8 cellular contexts compared by ENCODE assay signal in genomic region chr20:64327353-64328029, GRCh38.
DNase-seq lines count a peak whose midpoint lies in the region; ATAC-seq, FAIRE-seq and TF ChIP-seq lines count a peak whose summit lies in the region.
"Not testable (repeated sequence)": the region's sequence is repeated elsewhere in the genome, so short reads cannot be mapped to it uniquely, and the experiment has no call there.

No MANE protein-coding gene starts in this region.

- FAIRE-seq in bronchial epithelial cell (lab: Jason Lieb, UNC): not testable (repeated sequence)

- not testable (repeated sequence) for H3F3A ChIP-seq in smooth muscle cell (ENCODE audit: low read depth)

- intact Hi-C loops in CD8-positive, alpha-beta T cell (cut with DNase I, micrococcal nuclease); activated B cell treated with CpG ODN at 0.5 μM for 24 hours (cut with micrococcal nuclease); heart left ventricle (cut with DNase I): not testable (repeated sequence)

- not testable (repeated sequence) for H2BK20ac ChIP-seq in H9 (ENCODE audit: low read depth, low read length, poor library complexity, severe bottlenecking)

- H3K23ac ChIP-seq in H9 (ENCODE audit: insufficient read length, low read depth, low read length); mesenchymal stem cell (ENCODE audit: low read length in 2 of 2): not testable (repeated sequence)

- not testable (repeated sequence) for H3K23me2 ChIP-seq in H9 (ENCODE audit: insufficient read length, low read depth, low read length, poor library complexity, severe bottlenecking)

- H3K4me1 Mint-ChIP-seq in CD8-positive, alpha-beta T cell (ENCODE audit: low read depth); H9; activated B cell treated with CpG ODN at 0.5 μM for 24 hours: not testable (repeated sequence)

- not testable (repeated sequence) for H3K79me1 ChIP-seq in H9 (ENCODE audit: insufficient read depth, low read depth, low read length, poor library complexity, severe bottlenecking); mesenchymal stem cell (replicated peaks; ENCODE audit: low read length, poor library complexity, severe bottlenecking)

- not testable (repeated sequence) for H2BK120ac ChIP-seq in H9 (ENCODE audit: low read depth, low read length, poor library complexity, severe bottlenecking); mesenchymal stem cell (ENCODE audit: low read depth, low read length)

- not testable (repeated sequence) for H3K4me3 Mint-ChIP-seq in CD8-positive, alpha-beta T cell; activated B cell treated with CpG ODN at 0.5 μM for 24 hours
- peak overlapping the region in 1 of 2 experiments; percentile 62; a peak in 2 of 5 replicates for H3K4me3 Mint-ChIP-seq in H9

- H4K5ac ChIP-seq in H9 (ENCODE audit: insufficient read length, low read depth, low read length): not testable (repeated sequence)

- CTCF ChIA-PET in CD8-positive, alpha-beta T cell (lab: Charles Lee); activated B cell treated with CpG ODN at 0.5 μM for 24 hours (lab: Charles Lee): not testable (repeated sequence)

- not testable (repeated sequence) for H3K9me3 Mint-ChIP-seq in CD8-positive, alpha-beta T cell; H9; activated B cell treated with CpG ODN at 0.5 μM for 24 hours

- H3K4ac ChIP-seq in H9 (ENCODE audit: low read depth, low read length); mesenchymal stem cell (ENCODE audit: low read depth in 1 of 2, low read length in 2 of 2): not testable (repeated sequence)

- H3K27me3 Mint-ChIP-seq in CD8-positive, alpha-beta T cell (ENCODE audit: low read depth): peaks cover 54% of the 10 kb centered on the region
- H3K27me3 Mint-ChIP-seq in H9 (ENCODE audit: low read depth) (peaks cover 67% of the 10 kb centered on the region), activated B cell treated with CpG ODN at 0.5 μM for 24 hours (peaks cover 42% of the 10 kb centered on the region)

- TF ChIP-seq CTCF in CD8-positive, alpha-beta T cell (IDR thresholded peaks at IDR 0.05); H9 (conservative IDR thresholded peaks at IDR 0.05); activated B cell treated with CpG ODN at 0.5 μM for 24 hours (IDR thresholded peaks at IDR 0.05); bronchial epithelial cell (IDR thresholded peaks at IDR 0.05; ENCODE audit: insufficient read depth, low read length, severe bottlenecking); heart left ventricle (IDR thresholded peaks at IDR 0.05); smooth muscle cell (IDR thresholded peaks at IDR 0.05; ENCODE audit: borderline replicate concordance, insufficient read depth, poor library complexity, severe bottlenecking): not testable (repeated sequence)

- not testable (repeated sequence) for H2BK5ac ChIP-seq in H9 (ENCODE audit: insufficient read length, low read length); mesenchymal stem cell (ENCODE audit: low read depth, low read length, poor library complexity, severe bottlenecking)

- not testable (repeated sequence) for H3K18ac ChIP-seq in H9 (ENCODE audit: insufficient read length, low read depth, low read length); mesenchymal stem cell (ENCODE audit: low read depth in 1 of 2, low read length in 2 of 2)

- H3K4me1 ChIP-seq in CD8-positive, alpha-beta T cell (ENCODE audit: insufficient read depth, low read length); H9 (ENCODE audit: insufficient read depth, low read length); heart left ventricle; mesenchymal stem cell (ENCODE audit: control insufficient read depth, insufficient read depth, low read depth, low read length); smooth muscle cell (ENCODE audit: low read depth): not testable (repeated sequence)

- POLR2A ChIA-PET in CD8-positive, alpha-beta T cell (lab: Charles Lee); activated B cell treated with CpG ODN at 0.5 μM for 24 hours (lab: Charles Lee): not testable (repeated sequence)

- not testable (repeated sequence) for H3K27me3 ChIP-seq in CD8-positive, alpha-beta T cell (ENCODE audit: insufficient read depth, low read length); H9 (ENCODE audit: insufficient read depth, low read length); bronchial epithelial cell (ENCODE audit: control insufficient read depth, insufficient read depth, low read length); heart left ventricle; mesenchymal stem cell (ENCODE audit: control insufficient read depth in 1 of 2, insufficient read depth in 1 of 2, low read length in 2 of 2); smooth muscle cell (ENCODE audit: low read depth)

- no CpG with 5 or more reads among the region's 60 CpGs for WGBS in H9 (ENCODE audit: extremely low coverage, insufficient read length, low lambda C conversion rate)
- 3 to 100% (median 11%) methylated on average over 1 to 42 of the region's 60 CpGs for WGBS in heart left ventricle, 4 donors
- whole genome bisulfite sequencing in mesenchymal stem cell: no CpG with 5 or more reads among the region's 60 CpGs
- 8% methylated on average over 31 of the region's 60 CpGs for WGBS in smooth muscle cell (ENCODE audit: low lambda C conversion rate)

- not testable (repeated sequence) for H3K27ac ChIP-seq in CD8-positive, alpha-beta T cell (ENCODE audit: low read depth, low read length); H9 (ENCODE audit: insufficient read length, low read depth, low read length); heart left ventricle; mesenchymal stem cell (ENCODE audit: low read length, poor library complexity, severe bottlenecking); smooth muscle cell (ENCODE audit: low read depth)

- H3K36me3 ChIP-seq in CD8-positive, alpha-beta T cell (ENCODE audit: insufficient read depth, low read length); bronchial epithelial cell (ENCODE audit: control insufficient read depth, insufficient read depth, low read length); heart left ventricle; mesenchymal stem cell (ENCODE audit: control insufficient read depth in 1 of 2, insufficient read depth in 2 of 2, low read depth in 1 of 2, low read length in 2 of 2); smooth muscle cell (ENCODE audit: low read depth): not testable (repeated sequence)

- not testable (repeated sequence) for H3K4me2 ChIP-seq in H9 (ENCODE audit: insufficient read depth, insufficient read length, low read length)
- H3K4me2 ChIP-seq in mesenchymal stem cell (ENCODE audit: low read length, poor library complexity, severe bottlenecking) (peak overlapping the region; percentile 39), smooth muscle cell (peak overlapping the region; percentile 89)

- peak in 1 of 7 experiments; percentile 26 for DNase-seq in CD8-positive, alpha-beta T cell
- peak; percentile 71 for DNase-seq in H9
- DNase-seq in NCI-H146 (lab: John Stamatoyannopoulos, UW): peak; percentile 76
- not testable (repeated sequence) for DNase-seq in activated B cell treated with CpG ODN at 0.5 μM for 24 hours; smooth muscle cell (lab: John Stamatoyannopoulos, UW; ENCODE audit: unreplicated experiment)
- DNase-seq in bronchial epithelial cell (ENCODE audit: low read depth): peak; percentile 10
- DNase-seq in heart left ventricle: peak in 1 of 5 donors; percentile 42
- DNase-seq in mesenchymal stem cell: peak; percentile 25

- not testable (repeated sequence) for H3K4me3 ChIP-seq in CD8-positive, alpha-beta T cell (ENCODE audit: low read depth, low read length); bronchial epithelial cell (ENCODE audit: low read depth, low read length); mesenchymal stem cell (ENCODE audit: insufficient read depth in 1 of 2, low read depth in 1 of 2, low read length in 2 of 2)
- peak overlapping the region in 1 of 12 donors; percentile 2 for H3K4me3 ChIP-seq in heart left ventricle
- peak overlapping the region; percentile 45 for H3K4me3 ChIP-seq in smooth muscle cell

- not testable (repeated sequence) for TF ChIP-seq POLR2A in heart left ventricle (IDR thresholded peaks at IDR 0.05)

- H3K9ac ChIP-seq in H9 (ENCODE audit: extremely low read depth, insufficient read length, low read length); mesenchymal stem cell (ENCODE audit: low read length); smooth muscle cell (ENCODE audit: low read depth): not testable (repeated sequence)

- not testable (repeated sequence) for H2BK15ac ChIP-seq in H9 (ENCODE audit: low read depth, low read length); mesenchymal stem cell (ENCODE audit: low read depth, poor library complexity, severe bottlenecking)

- H4K91ac ChIP-seq in H9 (ENCODE audit: insufficient read length, low read depth, low read length); mesenchymal stem cell (ENCODE audit: low read length): not testable (repeated sequence)

- H3K9me3 ChIP-seq in CD8-positive, alpha-beta T cell (ENCODE audit: low read length); H9 (ENCODE audit: control insufficient read depth, low read depth, low read length); heart left ventricle; mesenchymal stem cell (ENCODE audit: control insufficient read depth, low read length); smooth muscle cell (replicated peaks; ENCODE audit: low read depth): not testable (repeated sequence)

- not testable (repeated sequence) for H3K36me3 Mint-ChIP-seq in CD8-positive, alpha-beta T cell; H9 (ENCODE audit: insufficient read depth in 1 of 3, low read depth in 3 of 3); activated B cell treated with CpG ODN at 0.5 μM for 24 hours (ENCODE audit: low read depth)

- H3T11ph ChIP-seq in H9 (ENCODE audit: low read length): not testable (repeated sequence)

- H2AK5ac ChIP-seq in H9 (ENCODE audit: insufficient read length, low read length); mesenchymal stem cell (ENCODE audit: low read length, severe bottlenecking): not testable (repeated sequence)

- ATAC-seq in CD8-positive, alpha-beta T cell: peak; percentile 100
- ATAC-seq in activated B cell treated with CpG ODN at 0.5 μM for 24 hours (ENCODE audit: low read depth) (peak; percentile 85), heart left ventricle (peak in 3 of 4 donors; percentile 93 to 98 (median 97))

- H3K27ac Mint-ChIP-seq in CD8-positive, alpha-beta T cell; H9; activated B cell treated with CpG ODN at 0.5 μM for 24 hours: not testable (repeated sequence)

- H2AFZ ChIP-seq in H9 (ENCODE audit: low read length); mesenchymal stem cell (ENCODE audit: low read depth, low read length); smooth muscle cell (ENCODE audit: low read depth): not testable (repeated sequence)

- not testable (repeated sequence) for H3K56ac ChIP-seq in H9 (ENCODE audit: insufficient read length, low read depth, low read length)

- not testable (repeated sequence) for H2BK12ac ChIP-seq in H9 (ENCODE audit: insufficient read length, low read depth, low read length); mesenchymal stem cell (ENCODE audit: low read length in 2 of 2)

- not testable (repeated sequence) for H3K79me2 ChIP-seq in H9 (ENCODE audit: insufficient read depth, low read length); smooth muscle cell (ENCODE audit: low read depth)

- not testable (repeated sequence) for H3K14ac ChIP-seq in H9 (ENCODE audit: insufficient read depth, low read length); mesenchymal stem cell (ENCODE audit: low read length in 2 of 2)

- not testable (repeated sequence) for H4K20me1 ChIP-seq in H9 (ENCODE audit: control insufficient read depth, insufficient read depth, insufficient read length); smooth muscle cell (ENCODE audit: low read depth)

- H4K8ac ChIP-seq in H9 (replicated peaks; ENCODE audit: insufficient read length, low read depth, low read length); mesenchymal stem cell (ENCODE audit: low read length): not testable (repeated sequence)
